In genomic region chr18:55306338-55306737, GRCh38 we compare ENCODE assay signal across 21 cellular contexts.
"Had no signal": no experiment of that assay in that cellular context is flagged by ENCODE, and none has a peak within 500 bp of the region (broad histone marks: within the 10 kb centered on the region; RNA-seq: fewer than 3 reads in every experiment).

No MANE protein-coding gene starts in this region.

- ATAC-seq: activated T-cell treated with anti-CD3 and anti-CD28 coated beads, Interleukin-2, amount 50 U/mL, for 4 hours; left lobe of liver had no signal

- DNase-seq: activated CD4-positive, alpha-beta T cell treated with anti-CD3 and anti-CD28 coated beads, Interleukin-2, amount 50 U/mL, for 1 hour; activated CD4-positive, CD25-positive, alpha-beta regulatory T cell treated with anti-CD3 and anti-CD28 coated beads, Interleukin-2, amount 50 U/mL, for 72 hours; activated CD8-positive, alpha-beta memory T cell treated with anti-CD3 and anti-CD28 coated beads, Interleukin-2, amount 50 U/mL, for 4 hours; activated naive CD4-positive, alpha-beta T cell treated with anti-CD3 and anti-CD28 coated beads for 36 hours; activated T-cell treated with anti-CD3 and anti-CD28 coated beads, Interleukin-2, amount 50 U/mL, for 4 hours; brain microvascular endothelial cell; central memory CD4-positive, alpha-beta T cell; endodermal cell; foreskin melanocyte; glutamatergic neuron; occipital lobe; retina; stimulated activated CD4-positive, alpha-beta T cell treated with anti-CD3 and anti-CD28 coated beads, Interleukin-2, amount 100 ng/mL, for 24 hours; uterus had no signal

- H3K4me3 Mint-ChIP-seq: activated naive CD4-positive, alpha-beta T cell treated with anti-CD3 and anti-CD28 coated beads for 36 hours; activated T-cell treated with anti-CD3 and anti-CD28 coated beads, Interleukin-2, amount 50 U/mL, for 4 hours; endodermal cell; stimulated activated naive CD8-positive, alpha-beta T cell treated with anti-CD3 and anti-CD28 coated beads, Interleukin-15, Interleukin-2, amounts not matched to agents 100 ng/mL and 50 ng/mL, for 24 hours had no signal

- H3K27me3 ChIP-seq: brain microvascular endothelial cell, tibial nerve, uterus had no signal

- H3K27ac ChIP-seq: brain microvascular endothelial cell, epithelial cell of prostate, tibial nerve, uterus, VCaP had no signal

- H3K27ac Mint-ChIP-seq: activated naive CD4-positive, alpha-beta T cell treated with anti-CD3 and anti-CD28 coated beads for 36 hours; endodermal cell; stimulated activated naive CD8-positive, alpha-beta T cell treated with anti-CD3 and anti-CD28 coated beads, Interleukin-15, Interleukin-2, amounts not matched to agents 100 ng/mL and 50 ng/mL, for 24 hours had no signal

- FAIRE-seq: colon, keratinocyte had no signal

- H3K9me3 Mint-ChIP-seq: activated naive CD4-positive, alpha-beta T cell treated with anti-CD3 and anti-CD28 coated beads for 36 hours; activated T-cell treated with anti-CD3 and anti-CD28 coated beads, Interleukin-2, amount 50 U/mL, for 4 hours; endodermal cell had no signal

- H3K27me3 Mint-ChIP-seq: stimulated activated naive CD8-positive, alpha-beta T cell treated with anti-CD3 and anti-CD28 coated beads, Interleukin-15, Interleukin-2, amounts not matched to agents 100 ng/mL and 50 ng/mL, for 24 hours had no signal

- H3K4me3 ChIP-seq: tibial nerve, uterus had no signal
